In the genomic region with DNA sequence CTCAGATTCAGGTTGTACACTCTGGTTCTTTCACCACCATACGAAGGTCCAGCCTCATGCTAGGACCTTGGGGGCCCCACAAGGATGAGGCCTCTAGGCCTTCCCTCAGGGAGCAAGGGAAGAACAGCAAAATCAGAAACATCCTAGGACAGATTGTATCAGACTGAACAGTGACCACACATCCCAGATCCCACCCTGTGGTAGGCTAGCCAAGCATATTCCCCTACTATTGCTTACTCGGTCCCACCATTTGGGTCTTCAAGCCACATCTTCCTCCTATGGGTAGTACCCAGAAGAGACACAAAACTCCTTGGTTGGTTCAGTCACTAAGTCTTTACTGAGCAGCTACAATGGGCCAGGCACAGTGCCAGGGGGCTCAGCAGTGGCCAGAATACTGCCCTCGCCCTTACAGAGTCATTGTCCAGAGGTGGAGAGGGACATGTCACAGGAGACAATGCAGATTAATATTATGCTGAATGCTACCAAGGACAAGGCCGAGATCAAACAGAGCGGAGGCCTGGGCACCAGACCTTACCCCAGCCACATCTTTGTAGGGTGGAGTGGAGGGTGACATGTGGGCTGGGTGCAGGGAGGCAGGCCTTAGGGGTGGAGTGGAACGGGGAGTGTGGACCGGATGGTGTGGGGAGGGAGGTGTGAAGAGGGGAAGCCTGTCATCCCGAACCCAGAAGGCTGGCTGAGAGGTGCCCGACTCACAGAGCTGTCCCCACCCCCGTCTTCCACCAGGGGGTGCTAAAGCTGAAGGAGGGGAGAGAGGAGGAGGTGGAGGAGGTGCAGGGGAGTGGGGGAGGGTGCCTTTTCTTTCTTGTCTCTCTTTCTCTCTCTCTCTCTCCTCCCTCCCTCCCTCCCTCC, we compare ENCODE assay signal across 8 cellular contexts. TPM values are rescaled to one million over a fixed set of nuclear protein-coding genes. Genes with fewer than 3 reads are reported as not detected.
DNase-seq lines count a peak whose midpoint lies in the region; ATAC-seq and TF ChIP-seq lines count a peak whose summit lies in the region.

No MANE protein-coding gene starts in this region.

- TF ChIP-seq RAD21 in HCT116 (IDR thresholded peaks at IDR 0.05; ENCODE audit: low read depth) = no peak

- POLR2A ChIA-PET in HCT116 (lab: Charles Lee) = interaction anchor here (0.6 to 1.5 kb wide), 2 partner anchors 71 to 236 kb away, joined by 3 read pairs; no protein-coding TSS in a partner anchor

- H3K9me2 ChIP-seq in DOHH2 (replicated peaks; ENCODE audit: control insufficient read depth, low read length) = no peaks in the 10 kb centered on the region
- no peaks in the 10 kb centered on the region for H3K9me2 ChIP-seq in HCT116 (ENCODE audit: insufficient read depth)

- H3K27me3 ChIP-seq in DOHH2 (ENCODE audit: control insufficient read depth, low read length) (no peaks in the 10 kb centered on the region), HCT116 (ENCODE audit: insufficient read depth, low read length) (no peaks in the 10 kb centered on the region), ascending aorta (no peaks in the 10 kb centered on the region)

- H3K4me1 ChIP-seq in DOHH2 (ENCODE audit: control insufficient read depth, low read length) (peaks cover 69% of the 10 kb centered on the region), HCT116 (ENCODE audit: control insufficient read depth in 1 of 2, insufficient read depth in 2 of 2, low read length in 2 of 2) (peaks cover 16 to 42% of the 10 kb centered on the region in 2 experiments), ascending aorta (peaks cover 0 to 4% of the 10 kb centered on the region in 2 donors)

- H3K27ac ChIP-seq in DOHH2 (ENCODE audit: low read depth, low read length) (no peak overlapping the region), HCT116 (ENCODE audit: low read depth, low read length) (no peak overlapping the region), ascending aorta (no peak overlapping the region)

- H3F3A ChIP-seq in DOHH2 (ENCODE audit: control insufficient read depth, insufficient read depth) = peaks cover 9% of the 10 kb centered on the region

- no peak overlapping the region for H3K9ac ChIP-seq in HCT116 (ENCODE audit: low read length)

- RAD21 ChIA-PET in HCT116 (lab: Charles Lee; ENCODE audit: low non-redundant PET in 1 of 2, low total read pairs in 2 of 2, uncharacterized antibody in 2 of 2, unreplicated experiment in 2 of 2) = no interaction called here

- TF ChIP-seq POLR2A in HCT116 (IDR thresholded peaks at IDR 0.05; ENCODE audit: borderline replicate concordance, extremely low read depth, insufficient read depth, insufficient read length) = no peak

- peak; percentile 76 for TF ChIP-seq CTCF in DOHH2 (IDR thresholded peaks at IDR 0.05; ENCODE audit: low read depth, low read length, poor library complexity, severe bottlenecking)
- TF ChIP-seq CTCF in HCT116 (IDR thresholded peaks at IDR 0.05 in 2 of 3, conservative IDR thresholded peaks at IDR 0.05 in 1 of 3; ENCODE audit: borderline replicate concordance in 1 of 3, insufficient read depth in 1 of 3, low read depth in 2 of 3, low read length in 2 of 3) = peak in 2 of 3 experiments; percentile 67 to 86; a peak in 4 of 6 replicates
- peak; percentile 68 to 75 (median 72) for TF ChIP-seq CTCF in ascending aorta (IDR thresholded peaks at IDR 0.05)

- H2AFZ ChIP-seq in HCT116 (ENCODE audit: low read depth, low read length, poor library complexity, severe bottlenecking) = no peak overlapping the region

- intact Hi-C loops in HCT116 (cut with micrococcal nuclease) = loop anchor here (1.0 kb wide), 1 partner anchor 237 kb away; no protein-coding TSS in a partner anchor
- intact Hi-C loops in ascending aorta (cut with DNase I) = loop anchor here (1.0 to 5.0 kb wide), 2 partner anchors 73 to 239 kb away; a partner anchor contains a TSS

- peak overlapping the region; percentile 49 for H3K4me2 ChIP-seq in DOHH2 (ENCODE audit: low read length)
- H3K4me2 ChIP-seq in HCT116 (ENCODE audit: low read length) = no peak overlapping the region

- BruUV-seq in HCT116 (replicated peaks; lab: Mats Ljungman, UMichigan) = no TSS peak

- H4K20me1 ChIP-seq in DOHH2 (ENCODE audit: control insufficient read depth, insufficient read depth, low read depth, low read length) (no peaks in the 10 kb centered on the region), HCT116 (ENCODE audit: insufficient read depth) (no peaks in the 10 kb centered on the region)

- no peaks in the 10 kb centered on the region for H3K79me2 ChIP-seq in DOHH2 (ENCODE audit: control insufficient read depth, low read length)
- H3K79me2 ChIP-seq in HCT116 (ENCODE audit: insufficient read depth, low read length) = no peaks in the 10 kb centered on the region

- DNase-seq in HCT116 (ENCODE audit: low read depth, low spot score) (peak; percentile 58), NCI-H146 (lab: John Stamatoyannopoulos, UW) (peak; percentile 70), T1000 (lab: John Stamatoyannopoulos, UW) (peak; percentile 17), ascending aorta (ENCODE audit: low spot score in 2 of 2) (peak; percentile 50 to 90), iPS DF 19.7 (ENCODE audit: low read depth, low spot score) (peak; percentile 63), smooth muscle cell of the brain vasculature (ENCODE audit: low read depth, low spot score) (peak; percentile 43)

- H3K9me3 ChIP-seq in DOHH2 (ENCODE audit: control insufficient read depth, insufficient read depth, low read length) (no peaks in the 10 kb centered on the region), HCT116 (ENCODE audit: control insufficient read depth in 1 of 2, insufficient read depth in 1 of 2, low read depth in 1 of 2, low read length in 2 of 2) (no peaks in the 10 kb centered on the region), ascending aorta (no peaks in the 10 kb centered on the region)

- peak; percentile 91 for ATAC-seq in HCT116
- no peak for ATAC-seq in HG03280 (IDR thresholded peaks at IDR 0.05; ENCODE audit: unreplicated experiment)

- CTCF ChIA-PET in HCT116 (lab: Charles Lee) = interaction anchor here (0.9 to 1.3 kb wide), 5 partner anchors 29 to 239 kb away, joined by 3 to 5 read pairs (median 3); a partner anchor contains a TSS

- H3K36me3 ChIP-seq in DOHH2 (ENCODE audit: control insufficient read depth, low read length) (no peaks in the 10 kb centered on the region), HCT116 (ENCODE audit: control insufficient read depth in 1 of 2, insufficient read depth in 2 of 2, low read length in 2 of 2) (no peaks in the 10 kb centered on the region), ascending aorta (no peaks in the 10 kb centered on the region)

- H3K4me3 ChIP-seq in DOHH2 (ENCODE audit: low read length) (peak overlapping the region; percentile 28), HCT116 (replicated peaks in 1 of 2; ENCODE audit: low read depth in 1 of 2, low read length in 2 of 2) (no peak overlapping the region), ascending aorta (no peak overlapping the region)

TF ChIP-seq in HCT116, 20 proteins besides CTCF, POLR2A, EP300 and RAD21 (continues in another document):
- TF ChIP-seq, protein P1, sequence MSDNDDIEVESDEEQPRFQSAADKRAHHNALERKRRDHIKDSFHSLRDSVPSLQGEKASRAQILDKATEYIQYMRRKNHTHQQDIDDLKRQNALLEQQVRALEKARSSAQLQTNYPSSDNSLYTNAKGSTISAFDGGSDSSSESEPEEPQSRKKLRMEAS (IDR thresholded peaks at IDR 0.05) = no peak
- no peak for TF ChIP-seq SIN3A (IDR thresholded peaks at IDR 0.05; ENCODE audit: low read depth)
- TF ChIP-seq, protein P2, sequence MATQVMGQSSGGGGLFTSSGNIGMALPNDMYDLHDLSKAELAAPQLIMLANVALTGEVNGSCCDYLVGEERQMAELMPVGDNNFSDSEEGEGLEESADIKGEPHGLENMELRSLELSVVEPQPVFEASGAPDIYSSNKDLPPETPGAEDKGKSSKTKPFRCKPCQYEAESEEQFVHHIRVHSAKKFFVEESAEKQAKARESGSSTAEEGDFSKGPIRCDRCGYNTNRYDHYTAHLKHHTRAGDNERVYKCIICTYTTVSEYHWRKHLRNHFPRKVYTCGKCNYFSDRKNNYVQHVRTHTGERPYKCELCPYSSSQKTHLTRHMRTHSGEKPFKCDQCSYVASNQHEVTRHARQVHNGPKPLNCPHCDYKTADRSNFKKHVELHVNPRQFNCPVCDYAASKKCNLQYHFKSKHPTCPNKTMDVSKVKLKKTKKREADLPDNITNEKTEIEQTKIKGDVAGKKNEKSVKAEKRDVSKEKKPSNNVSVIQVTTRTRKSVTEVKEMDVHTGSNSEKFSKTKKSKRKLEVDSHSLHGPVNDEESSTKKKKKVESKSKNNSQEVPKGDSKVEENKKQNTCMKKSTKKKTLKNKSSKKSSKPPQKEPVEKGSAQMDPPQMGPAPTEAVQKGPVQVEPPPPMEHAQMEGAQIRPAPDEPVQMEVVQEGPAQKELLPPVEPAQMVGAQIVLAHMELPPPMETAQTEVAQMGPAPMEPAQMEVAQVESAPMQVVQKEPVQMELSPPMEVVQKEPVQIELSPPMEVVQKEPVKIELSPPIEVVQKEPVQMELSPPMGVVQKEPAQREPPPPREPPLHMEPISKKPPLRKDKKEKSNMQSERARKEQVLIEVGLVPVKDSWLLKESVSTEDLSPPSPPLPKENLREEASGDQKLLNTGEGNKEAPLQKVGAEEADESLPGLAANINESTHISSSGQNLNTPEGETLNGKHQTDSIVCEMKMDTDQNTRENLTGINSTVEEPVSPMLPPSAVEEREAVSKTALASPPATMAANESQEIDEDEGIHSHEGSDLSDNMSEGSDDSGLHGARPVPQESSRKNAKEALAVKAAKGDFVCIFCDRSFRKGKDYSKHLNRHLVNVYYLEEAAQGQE (IDR thresholded peaks at IDR 0.05; ENCODE audit: low read depth) = no peak
- no peak for TF ChIP-seq EZH2phosphoT487 (IDR thresholded peaks at IDR 0.05; ENCODE audit: borderline replicate concordance)
- TF ChIP-seq TCF7L2 (IDR thresholded peaks at IDR 0.05; ENCODE audit: borderline replicate concordance, extremely low read depth, insufficient read depth, insufficient read length) = peak; percentile 29
- no peak for TF ChIP-seq FOSL1 (IDR thresholded peaks at IDR 0.05; ENCODE audit: low read depth)
- TF ChIP-seq JUND (IDR thresholded peaks at IDR 0.05) = no peak
- no peak for TF ChIP-seq ZNF274 (IDR thresholded peaks at IDR 0.05; ENCODE audit: low read depth, low read length)
- TF ChIP-seq YY1 (IDR thresholded peaks at IDR 0.05; ENCODE audit: extremely low read depth, insufficient replicate concordance, low read depth, low read length) = peak; percentile 57
- no peak for TF ChIP-seq ZFX (IDR thresholded peaks at IDR 0.05)
- no peak for TF ChIP-seq CBX3 (IDR thresholded peaks at IDR 0.05; ENCODE audit: low read depth)

RNA-seq across cellular contexts. Expression of a gene that starts 6.8 kb away (rescaled TPM):
- total RNA-seq in HCT116 (2021; ENCODE audit: unreplicated experiment) = 47.3 TPM
- polyA plus RNA-seq in HCT116 (2012) = 45.3 and 51.2 TPM in 2 replicates
- total RNA-seq in ascending aorta = 7.7 TPM

Comparison
In these comparisons a context has a peak if more than half of its experiments do, and no peak if none do; other contexts are left out.
1. DNase-seq: peak in every context shown above with its lines; median percentile 70 in NCI-H146; 70 in ascending aorta; 63 in iPS DF 19.7; 58 in HCT116; 43 in smooth muscle cell of the brain vasculature; 17 in T1000.